Comparison of ENCODE assay signal across 1 cellular context in genomic region chr2:7672027-7672684, GRCh38.
TF ChIP-seq lines count a peak whose summit lies in the region.

No MANE protein-coding gene starts in this region.

TF ChIP-seq in H1, 55 proteins besides CTCF, POLR2A, EP300 and RAD21 (continued from another document):
- TF ChIP-seq ATF2 (IDR thresholded peaks at IDR 0.05; ENCODE audit: low read length) = peak; percentile 74; the same call in 1 of the 2 replicates
- no peak for TF ChIP-seq E2F6 (IDR thresholded peaks at IDR 0.05)
- no peak for TF ChIP-seq TAF1 (IDR thresholded peaks at IDR 0.05; ENCODE audit: low read depth, low read length)
- TF ChIP-seq CTBP2 (IDR thresholded peaks at IDR 0.05; ENCODE audit: borderline replicate concordance, insufficient read depth, insufficient read length, low read length) = no peak
- TF ChIP-seq TCF12 (IDR thresholded peaks at IDR 0.05; ENCODE audit: low read depth, low read length) = no peak
- no peak for TF ChIP-seq SIN3A (conservative IDR thresholded peaks at IDR 0.05 in 1 of 2, IDR thresholded peaks at IDR 0.05 in 1 of 2; ENCODE audit: low read depth in 1 of 2, low read length in 2 of 2)
- TF ChIP-seq EZH2 (IDR thresholded peaks at IDR 0.05; ENCODE audit: low read depth, low read length, severe bottlenecking) = no peak
- no peak for TF ChIP-seq POU5F1 (IDR thresholded peaks at IDR 0.05; ENCODE audit: low read depth, low read length)
- TF ChIP-seq NANOG (IDR thresholded peaks at IDR 0.05; ENCODE audit: insufficient read depth, low read depth, low read length, poor library complexity, severe bottlenecking) = no peak
- TF ChIP-seq TEAD4 (IDR thresholded peaks at IDR 0.05; ENCODE audit: low read depth, low read length) = peak; percentile 86
- TF ChIP-seq EGR1 (IDR thresholded peaks at IDR 0.05; ENCODE audit: borderline replicate concordance, low read depth, low read length) = no peak
- TF ChIP-seq CHD1 (IDR thresholded peaks at IDR 0.05; ENCODE audit: low read depth, low read length) = no peak
- no peak for TF ChIP-seq KDM5A (IDR thresholded peaks at IDR 0.05; ENCODE audit: low read length)
- TF ChIP-seq RBBP5 (IDR thresholded peaks at IDR 0.05; ENCODE audit: borderline replicate concordance, low read depth, low read length) = no peak
- no peak for TF ChIP-seq MAFK (IDR thresholded peaks at IDR 0.05; ENCODE audit: low read depth, low read length)
- TF ChIP-seq SP2 (IDR thresholded peaks at IDR 0.05; ENCODE audit: low read length) = no peak
- no peak for TF ChIP-seq RNF2 (IDR thresholded peaks at IDR 0.05; ENCODE audit: borderline replicate concordance, low read depth, low read length, missing control alignments, poor library complexity, severe bottlenecking)
- TF ChIP-seq CBX8 (IDR thresholded peaks at IDR 0.05; ENCODE audit: borderline replicate concordance, low read depth, low read length) = no peak
- 0 out of 2 replicates have a peak, but pooled peaks have one; percentile 63 for TF ChIP-seq YY1 (IDR thresholded peaks at IDR 0.05; ENCODE audit: low read depth, low read length)
- no peak for TF ChIP-seq TAF7 (optimal IDR thresholded peaks at IDR 0.05; ENCODE audit: borderline replicate concordance, low read depth, low read length)
- no peak for TF ChIP-seq RXRA (IDR thresholded peaks at IDR 0.05; ENCODE audit: insufficient read depth, low read depth, low read length)
- TF ChIP-seq JUND (IDR thresholded peaks at IDR 0.05; ENCODE audit: low read length) = 0 out of 2 replicates have a peak, but pooled peaks have one; percentile 9
- no peak for TF ChIP-seq SRF (IDR thresholded peaks at IDR 0.05; ENCODE audit: low read depth, low read length)
- no peak for TF ChIP-seq JUN (IDR thresholded peaks at IDR 0.05; ENCODE audit: low read depth, low read length)
- peak; percentile 68 for TF ChIP-seq TBP (IDR thresholded peaks at IDR 0.05; ENCODE audit: low read depth, low read length)
- no peak for TF ChIP-seq SIRT6 (IDR thresholded peaks at IDR 0.05; ENCODE audit: low read length)
- no peak for TF ChIP-seq SP4 (IDR thresholded peaks at IDR 0.05; ENCODE audit: low read length)
TF ChIP-seq in H1: peak in this region for 5.
